Comparison of ENCODE assay signal across 24 cellular contexts in the genomic region with DNA sequence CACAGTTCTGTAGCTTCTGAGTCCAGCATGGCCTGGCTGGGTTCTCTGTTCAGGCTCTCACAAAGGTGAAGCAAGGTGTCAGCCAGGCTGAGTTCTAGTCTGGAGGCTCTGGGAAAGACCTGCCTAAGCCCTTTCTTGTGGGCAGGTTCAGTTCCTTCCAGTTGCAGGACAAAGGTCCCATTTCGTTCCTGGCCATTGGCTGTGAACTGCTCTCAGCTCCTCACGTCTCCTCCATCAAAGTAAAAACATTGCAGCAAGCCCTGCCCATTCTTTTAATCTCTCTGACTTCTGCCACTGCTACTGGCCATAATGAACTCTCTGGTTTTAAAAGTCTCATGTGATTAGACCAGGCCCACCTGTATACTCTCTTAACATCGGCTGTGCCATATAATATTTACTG.
"Had no signal": no experiment of that assay in that cellular context is flagged by ENCODE, and none has a peak within 500 bp of the region (broad histone marks: within the 10 kb centered on the region; RNA-seq: fewer than 3 reads in every experiment).

No MANE protein-coding gene starts in this region.

- H3K36me3 ChIP-seq: adrenal gland had no signal

- H3K4me1 ChIP-seq: adrenal gland, body of pancreas had no signal

- H3K4me3 Mint-ChIP-seq: activated CD4-positive, alpha-beta T cell treated with anti-CD3 and anti-CD28 coated beads, Interleukin-2, amount 10 ng/mL, durations not matched to agents 7 days and 5 days; activated CD8-positive, alpha-beta T cell treated with anti-CD3 and anti-CD28 coated beads for 36 hours; activated naive CD8-positive, alpha-beta T cell; activated T-cell treated with anti-CD3 and anti-CD28 coated beads, Interleukin-2, amount 50 U/mL, for 4 hours; activated T-helper 17 cell treated with anti-CD3 and anti-CD28 coated beads, Interleukin-2, amount 50 U/mL, for 72 hours had no signal

- H3K27ac ChIP-seq: adrenal gland, body of pancreas, epithelial cell of prostate had no signal

- H3K27me3 ChIP-seq: adrenal gland, body of pancreas had no signal

- H3K4me3 ChIP-seq: adrenal gland, body of pancreas had no signal

- DNase-seq: activated CD4-positive, alpha-beta T cell treated with anti-CD3 and anti-CD28 coated beads for 1 hour; activated CD4-positive, alpha-beta T cell treated with anti-CD3 and anti-CD28 coated beads for 4 hours; activated CD4-positive, alpha-beta T cell treated with anti-CD3 and anti-CD28 coated beads, Interleukin-2, amount 10 ng/mL, durations not matched to agents 7 days and 5 days; activated CD4-positive, alpha-beta T cell treated with anti-CD3 and anti-CD28 coated beads, Interleukin-2, amount 50 U/mL, for 4 hours; activated CD4-positive, CD25-positive, alpha-beta regulatory T cell; activated CD8-positive, alpha-beta memory T cell treated with anti-CD3 and anti-CD28 coated beads for 24 hours; activated CD8-positive, alpha-beta T cell treated with anti-CD3 and anti-CD28 coated beads for 36 hours; activated effector memory CD4-positive, alpha-beta T cell treated with Interleukin-2 at 50 U/mL for 16 hours; activated gamma-delta T cell treated with Interleukin-2 at 50 U/mL for 16 hours; activated naive CD4-positive, alpha-beta T cell treated with anti-CD3 and anti-CD28 coated beads, Interleukin-2, amount 50 U/mL, for 16 hours; activated naive CD4-positive, alpha-beta T cell treated with Interleukin-2 at 50 U/mL for 16 hours; activated T-cell treated with anti-CD3 and anti-CD28 coated beads, Interleukin-2, amount 50 U/mL, for 4 hours; adrenal gland; amygdala; aorta; body of pancreas; caudate nucleus; effector CD8-positive, alpha-beta T cell; foreskin fibroblast; head of caudate nucleus; T-helper 2 cell had no signal

- H3K27ac Mint-ChIP-seq: activated CD4-positive, alpha-beta T cell treated with anti-CD3 and anti-CD28 coated beads, Interleukin-2, amount 10 ng/mL, durations not matched to agents 7 days and 5 days; activated CD8-positive, alpha-beta T cell treated with anti-CD3 and anti-CD28 coated beads for 36 hours; activated naive CD8-positive, alpha-beta T cell; activated T-helper 17 cell treated with anti-CD3 and anti-CD28 coated beads, Interleukin-2, amount 50 U/mL, for 72 hours had no signal

- ATAC-seq: activated CD8-positive, alpha-beta T cell treated with anti-CD3 and anti-CD28 coated beads for 36 hours; activated T-cell treated with anti-CD3 and anti-CD28 coated beads, Interleukin-2, amount 50 U/mL, for 4 hours; activated T-helper 17 cell treated with anti-CD3 and anti-CD28 coated beads, Interleukin-2, amount 50 U/mL, for 72 hours; body of pancreas had no signal

- H3K27me3 Mint-ChIP-seq: activated CD4-positive, alpha-beta T cell treated with anti-CD3 and anti-CD28 coated beads, Interleukin-2, amount 10 ng/mL, durations not matched to agents 7 days and 5 days; activated CD8-positive, alpha-beta T cell treated with anti-CD3 and anti-CD28 coated beads for 36 hours; activated naive CD8-positive, alpha-beta T cell; activated T-helper 17 cell treated with anti-CD3 and anti-CD28 coated beads, Interleukin-2, amount 50 U/mL, for 72 hours had no signal

- H3K9me3 Mint-ChIP-seq: activated T-cell treated with anti-CD3 and anti-CD28 coated beads, Interleukin-2, amount 50 U/mL, for 4 hours; activated T-helper 17 cell treated with anti-CD3 and anti-CD28 coated beads, Interleukin-2, amount 50 U/mL, for 72 hours had no signal

- H3K4me1 Mint-ChIP-seq: activated CD4-positive, alpha-beta T cell treated with anti-CD3 and anti-CD28 coated beads, Interleukin-2, amount 10 ng/mL, durations not matched to agents 7 days and 5 days had no signal

- H3K36me3 Mint-ChIP-seq: activated naive CD8-positive, alpha-beta T cell had no signal

- H3K9me3 ChIP-seq: adrenal gland, body of pancreas had no signal
